8 cellular contexts compared by ENCODE assay signal in the genomic region with DNA sequence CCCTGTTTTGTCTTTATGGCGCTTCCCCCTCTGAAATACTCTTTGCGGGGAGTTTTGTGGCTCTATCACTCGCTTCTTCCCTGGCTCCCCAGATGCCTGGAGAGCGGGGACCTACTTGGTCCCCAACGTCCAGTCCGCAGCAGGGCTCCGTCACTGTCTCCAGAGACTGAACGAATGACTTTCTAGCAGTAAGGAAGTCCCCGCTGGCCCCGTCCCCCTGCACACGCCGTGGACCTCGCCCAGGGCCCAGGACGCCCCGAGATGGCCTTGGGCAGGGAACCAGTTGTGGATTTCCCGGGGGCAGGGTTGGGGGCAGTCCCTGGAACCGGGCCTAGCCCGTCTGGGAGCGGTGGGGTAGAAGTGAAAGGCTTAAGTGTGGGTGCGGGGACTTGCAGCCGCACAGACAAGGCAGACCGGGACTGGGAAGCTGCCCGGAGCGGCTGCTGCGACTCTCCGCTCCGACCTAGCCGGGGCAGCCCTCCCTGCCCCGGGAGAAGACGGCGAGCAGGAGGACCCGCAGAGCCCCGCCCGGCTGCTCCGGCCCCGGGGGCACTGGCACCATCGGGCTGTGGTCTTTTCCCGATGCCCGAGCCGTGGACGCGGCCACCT. TPM values are rescaled to one million over a fixed set of nuclear protein-coding genes. Genes with fewer than 3 reads are reported as not detected.
DNase-seq lines count a peak whose midpoint lies in the region; ATAC-seq and TF ChIP-seq lines count a peak whose summit lies in the region.

No MANE protein-coding gene starts in this region.

- in situ Hi-C loops in astrocyte of the spinal cord (cut with HindIII; ENCODE audit: low sequenced_read_pairs) = no loop called here

- peaks cover 34% of the 10 kb centered on the region for H3K4me1 ChIP-seq in SJSA1 (replicated peaks)

- POLR2A ChIA-PET in BJ (lab: Charles Lee) = interaction anchor here (0.7 kb wide), 1 partner anchor 725 kb away, joined by 3 read pairs; no protein-coding TSS in a partner anchor

- DNase-seq in BJ (ENCODE audit: low read depth) = no peak
- peak; percentile 16 for DNase-seq in GM19238 (ENCODE audit: insufficient read length, low spot score)
- no peak for DNase-seq in SJSA1 (ENCODE audit: low read depth in 1 of 2, low spot score in 2 of 2)
- peak; percentile 61 for DNase-seq in astrocyte of the spinal cord (ENCODE audit: low read depth, low spot score)
- DNase-seq in GM19240 (ENCODE audit: insufficient read length, low spot score) = no peak

- ATAC-seq in HG03159 (IDR thresholded peaks at IDR 0.05; ENCODE audit: unreplicated experiment) = peak; percentile 24

- H3K36me3 ChIP-seq in BJ (ENCODE audit: control insufficient read depth, insufficient read depth, low read length) (no peaks in the 10 kb centered on the region), SJSA1 (no peaks in the 10 kb centered on the region)

- H3K9me3 ChIP-seq in SJSA1 (replicated peaks) = no peaks in the 10 kb centered on the region

- H3K27me3 ChIP-seq in BJ (ENCODE audit: control insufficient read depth, insufficient read depth, low read length) (no peaks in the 10 kb centered on the region), SJSA1 (replicated peaks) (peaks cover 24% of the 10 kb centered on the region)

- CTCF ChIA-PET in BJ (lab: Yijun Ruan, JAX) = interaction anchor here (0.5 to 2.7 kb wide), 20 partner anchors 9 to 1839 kb away, joined by 3 to 31 read pairs (median 4); no protein-coding TSS in a partner anchor

- peak overlapping the region; percentile 75 for H3K4me3 ChIP-seq in BJ (ENCODE audit: low read depth, low read length)
- H3K4me3 ChIP-seq in SJSA1 = peak overlapping the region; percentile 43
- H3K4me3 ChIP-seq in astrocyte of the spinal cord (ENCODE audit: low read depth, low read length) = peak overlapping the region; percentile 66
- H3K4me3 ChIP-seq in iPS-11a (ENCODE audit: low read depth, low read length) = peak overlapping the region; percentile 61
- peak overlapping the region; percentile 57 to 87 (median 79) for H3K4me3 ChIP-seq in skin epidermis

- no peak for TF ChIP-seq CTCF in BJ (IDR thresholded peaks at IDR 0.05; ENCODE audit: insufficient read depth, low read depth, low read length)
- TF ChIP-seq CTCF in astrocyte of the spinal cord (IDR thresholded peaks at IDR 0.05; ENCODE audit: low read depth, low read length) = no peak

- H3K27ac ChIP-seq in SJSA1 (no peak overlapping the region), skin epidermis (peak overlapping the region; percentile 47 to 89 (median 82))

RNA-seq across cellular contexts. Expression of a gene that starts 0.8 kb away (rescaled TPM):
- polyA plus RNA-seq in BJ (2011; rRNA removed) = 57.2 and 63.2 TPM in 2 replicates
- polyA minus RNA-seq in BJ (2011; rRNA and poly(A)+ RNA removed) = 82.9 and 87.6 TPM in 2 replicates
- total RNA-seq in SJSA1 (2014; rRNA removed; shearing (Covaris generic)) = 1.3 and 2.7 TPM in 2 replicates

Comparison
In these comparisons a context has a peak if more than half of its experiments do, and no peak if none do; other contexts are left out.
1. DNase-seq: peak in GM19238 (single experiment) and astrocyte of the spinal cord (single experiment); none in BJ (single experiment), SJSA1 (0 of 2) and GM19240 (single experiment).
2. Peak in every context shown above with its lines, with median percentiles within 50 percentile points of each other: H3K4me3 ChIP-seq.